In genomic region chr11:64897381-64898075, GRCh38 we compare ENCODE assay signal across 36 cellular contexts. TPM values are rescaled to one million over a fixed set of nuclear protein-coding genes. Genes with fewer than 3 reads are reported as not detected.
"Had no signal": no experiment of that assay in that cellular context is flagged by ENCODE, and none has a peak within 500 bp of the region (broad histone marks: within the 10 kb centered on the region; RNA-seq: fewer than 3 reads in every experiment).

No MANE protein-coding gene starts in this region.

- H3K4me3 Mint-ChIP-seq: activated CD4-positive, alpha-beta T cell treated with anti-CD3 and anti-CD28 coated beads, Interleukin-2, amount 10 ng/mL, durations not matched to agents 24 days and 14 days; activated CD8-positive, alpha-beta T cell treated with anti-CD3 and anti-CD28 coated beads for 36 hours; activated naive CD4-positive, alpha-beta T cell treated with anti-CD3 and anti-CD28 coated beads, Interleukin-2, amount 10 ng/mL, durations not matched to agents 7 days and 5 days; activated naive CD8-positive, alpha-beta T cell; activated naive CD8-positive, alpha-beta T cell treated with anti-CD3 and anti-CD28 coated beads, Interleukin-2, amount 50 U/mL, for 24 hours; activated T-cell treated with anti-CD3 and anti-CD28 coated beads, Interleukin-2, amount 50 U/mL, for 4 hours; activated T-helper 1 cell treated with anti-CD3 and anti-CD28 coated beads, Interleukin-12 subunit alpha, Interleukin-12 subunit beta, Interleukin-2, Interleukin-4 antibody, amounts not matched to agents 30 ng/mL and 10 ng/mL and 1 ng/mL, durations not matched to agents 14 hours and 24 hours and 36 hours; brain had no signal

- H3K27me3 ChIP-seq: Peyer's patch had no signal

- H3K27me3 Mint-ChIP-seq: activated CD4-positive, alpha-beta T cell treated with anti-CD3 and anti-CD28 coated beads, Interleukin-2, amount 10 ng/mL, durations not matched to agents 24 days and 14 days; activated CD8-positive, alpha-beta T cell treated with anti-CD3 and anti-CD28 coated beads for 36 hours; activated naive CD4-positive, alpha-beta T cell treated with anti-CD3 and anti-CD28 coated beads, Interleukin-2, amount 10 ng/mL, durations not matched to agents 7 days and 5 days; activated naive CD8-positive, alpha-beta T cell; activated naive CD8-positive, alpha-beta T cell treated with anti-CD3 and anti-CD28 coated beads, Interleukin-2, amount 50 U/mL, for 24 hours; brain had no signal

- DNase-seq: activated CD4-positive, alpha-beta T cell treated with anti-CD3 and anti-CD28 coated beads for 1 hour; activated CD4-positive, alpha-beta T cell treated with anti-CD3 and anti-CD28 coated beads, Interleukin-2, amount 10 ng/mL, durations not matched to agents 24 days and 14 days; activated CD4-positive, alpha-beta T cell treated with anti-CD3 and anti-CD28 coated beads, Interleukin-2, amount 50 U/mL, for 4 hours; activated CD4-positive, CD25-positive, alpha-beta regulatory T cell; activated CD8-positive, alpha-beta T cell treated with anti-CD3 and anti-CD28 coated beads for 36 hours; activated effector memory CD4-positive, alpha-beta T cell treated with Interleukin-2 at 50 U/mL for 16 hours; activated naive CD4-positive, alpha-beta T cell treated with anti-CD3 and anti-CD28 coated beads, Interleukin-2, amount 10 ng/mL, durations not matched to agents 7 days and 5 days; activated naive CD8-positive, alpha-beta T cell treated with anti-CD3 and anti-CD28 coated beads, Interleukin-2, amount 50 U/mL, for 24 hours; activated T-cell treated with anti-CD3 and anti-CD28 coated beads, Interleukin-2, amount 50 U/mL, for 4 hours; anterior cingulate cortex; central memory CD4-positive, alpha-beta T cell; Karpas-422; NCI-H1048; NCI-H1105 treated with DMSO at 0.1 percent for 48 hours; NCI-H1436 treated with DMSO at 0.1 percent for 48 hours; NCI-H1694 treated with DMSO at 0.1 percent for 48 hours; NCI-H2029; NCI-H345; NCI-H510A; NCI-H526; NCI-H748 treated with DMSO at 0.1 percent for 48 hours; NK-92 treated with Interleukin-12 subunit alpha and Interleukin-12 subunit beta, amount 100 ng/mL, for 24 hours; PC-3; Peyer's patch; Right ventricle myocardium superior; RPMI8226; SW 1271; T-helper 1 cell; T1000; WERI-Rb-1 had no signal

- H3K4me1 Mint-ChIP-seq: brain had no signal

- H3K9me3 Mint-ChIP-seq: activated CD4-positive, alpha-beta T cell treated with anti-CD3 and anti-CD28 coated beads, Interleukin-2, amount 10 ng/mL, durations not matched to agents 24 days and 14 days; activated CD8-positive, alpha-beta T cell treated with anti-CD3 and anti-CD28 coated beads for 36 hours; activated naive CD4-positive, alpha-beta T cell treated with anti-CD3 and anti-CD28 coated beads, Interleukin-2, amount 10 ng/mL, durations not matched to agents 7 days and 5 days; activated naive CD8-positive, alpha-beta T cell treated with anti-CD3 and anti-CD28 coated beads, Interleukin-2, amount 50 U/mL, for 24 hours; activated T-cell treated with anti-CD3 and anti-CD28 coated beads, Interleukin-2, amount 50 U/mL, for 4 hours; activated T-helper 1 cell treated with anti-CD3 and anti-CD28 coated beads, Interleukin-12 subunit alpha, Interleukin-12 subunit beta, Interleukin-2, Interleukin-4 antibody, amounts not matched to agents 30 ng/mL and 10 ng/mL and 1 ng/mL, durations not matched to agents 14 hours and 24 hours and 36 hours; brain had no signal

- H3K4me3 ChIP-seq: Peyer's patch had no signal

- ATAC-seq: activated CD8-positive, alpha-beta T cell treated with anti-CD3 and anti-CD28 coated beads for 36 hours; activated naive CD8-positive, alpha-beta T cell treated with anti-CD3 and anti-CD28 coated beads, Interleukin-2, amount 50 U/mL, for 24 hours; activated T-cell treated with anti-CD3 and anti-CD28 coated beads, Interleukin-2, amount 50 U/mL, for 4 hours; PC-3 had no signal

- H3K27ac ChIP-seq: Peyer's patch, WERI-Rb-1 had no signal

- H3K9me3 ChIP-seq: Peyer's patch had no signal

- H3K27ac Mint-ChIP-seq: activated CD8-positive, alpha-beta T cell treated with anti-CD3 and anti-CD28 coated beads for 36 hours; activated naive CD4-positive, alpha-beta T cell treated with anti-CD3 and anti-CD28 coated beads, Interleukin-2, amount 10 ng/mL, durations not matched to agents 7 days and 5 days; activated naive CD8-positive, alpha-beta T cell; activated naive CD8-positive, alpha-beta T cell treated with anti-CD3 and anti-CD28 coated beads, Interleukin-2, amount 50 U/mL, for 24 hours; activated T-helper 1 cell treated with anti-CD3 and anti-CD28 coated beads, Interleukin-12 subunit alpha, Interleukin-12 subunit beta, Interleukin-2, Interleukin-4 antibody, amounts not matched to agents 30 ng/mL and 10 ng/mL and 1 ng/mL, durations not matched to agents 14 hours and 24 hours and 36 hours; brain had no signal

RNA-seq across cellular contexts. Expression of gene GPHA2, which starts 38.2 kb away (rescaled TPM):
- total RNA-seq: activated CD4-positive, alpha-beta T cell treated with anti-CD3 and anti-CD28 coated beads, Interleukin-2, amount 10 ng/mL, durations not matched to agents 24 days and 14 days; activated CD8-positive, alpha-beta T cell treated with anti-CD3 and anti-CD28 coated beads for 36 hours; activated T-cell treated with anti-CD3 and anti-CD28 coated beads, Interleukin-2, amount 50 U/mL, for 4 hours; activated T-helper 1 cell treated with anti-CD3 and anti-CD28 coated beads, Interleukin-12 subunit alpha, Interleukin-12 subunit beta, Interleukin-2, Interleukin-4 antibody, amounts not matched to agents 30 ng/mL and 10 ng/mL and 1 ng/mL, durations not matched to agents 14 hours and 24 hours and 36 hours; bronchial epithelial cell; MCF 10A; PC-3; Peyer's patch; Right ventricle myocardium superior; T-helper 2 cell treated with Interferon-gamma antibody and Interleukin-4, amounts not matched to agents 100 ng/mL and 5 ng/mL, for 36 hours had no signal
